ENCODE assay signal across 9 cellular contexts in the genomic region with DNA sequence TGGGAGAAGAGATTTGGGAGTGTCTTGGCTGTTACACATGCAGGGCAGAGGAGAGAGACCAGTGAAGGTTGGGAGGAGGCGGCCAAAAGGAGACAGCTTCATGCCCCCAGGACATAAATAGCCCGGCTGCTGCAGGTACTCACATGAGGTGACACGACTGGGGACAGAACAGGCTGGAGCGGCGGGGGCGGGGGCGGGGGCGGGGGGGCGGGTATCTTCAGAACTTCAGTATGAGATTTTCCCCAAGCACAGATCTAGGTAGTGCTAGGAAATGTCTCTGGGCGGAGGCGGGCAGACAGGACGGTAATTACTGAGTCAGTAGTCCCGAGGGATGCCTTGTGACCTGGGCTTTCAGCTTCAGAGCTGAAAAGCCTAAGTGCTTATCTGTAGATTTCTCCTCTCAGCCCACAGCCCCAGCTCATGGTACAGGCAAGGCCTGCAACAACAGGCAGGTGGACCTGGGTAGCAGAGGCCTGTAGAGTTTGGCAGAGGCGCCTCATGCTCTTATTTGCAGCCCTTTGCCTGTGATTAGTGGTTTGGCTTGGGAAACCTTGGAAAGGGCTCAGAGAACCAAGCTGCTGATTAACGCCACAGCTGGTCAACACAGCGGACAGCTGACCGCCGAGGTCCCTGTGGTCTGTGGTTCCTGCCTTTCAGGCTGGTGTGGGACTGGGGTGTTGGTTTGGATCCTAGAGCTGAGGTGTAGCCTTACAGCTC. TPM values are rescaled to one million over a fixed set of nuclear protein-coding genes. Genes with fewer than 3 reads are reported as not detected.
DNase-seq lines count a peak whose midpoint lies in the region; ATAC-seq, FAIRE-seq and TF ChIP-seq lines count a peak whose summit lies in the region.
"Had no signal": no experiment of that assay in that cellular context is flagged by ENCODE, and none has a peak within 500 bp of the region (broad histone marks: within the 10 kb centered on the region; RNA-seq: fewer than 3 reads in every experiment).

No MANE protein-coding gene starts in this region.

- no peak overlapping the region for H3K4me3 ChIP-seq in sigmoid colon
- H3K4me3 ChIP-seq: GM23338 had no signal

- no peaks in the 10 kb centered on the region for H3K27me3 ChIP-seq in sigmoid colon

- intact Hi-C loops in sigmoid colon (cut with DNase I), result no loop called here

- WGBS in sigmoid colon, 2 donors, result 86 to 87% methylated on average over 18 of the region's 18 CpGs

- H3K27ac ChIP-seq in sigmoid colon, result peak overlapping the region; percentile 42 to 74 (median 54)

- TF ChIP-seq CTCF in sigmoid colon (IDR thresholded peaks at IDR 0.05), result no peak

- H3K4me1 ChIP-seq in sigmoid colon, result peaks cover 0 to 10% (median 0%) of the 10 kb centered on the region in 4 donors

- no peak for FAIRE-seq in HTR-8/SVneo (lab: Jason Lieb, UNC)

- no peak for TF ChIP-seq POLR2A in sigmoid colon (IDR thresholded peaks at IDR 0.05)

- H3K9me3 ChIP-seq in sigmoid colon, result no peaks in the 10 kb centered on the region

- peaks cover 17 to 48% (median 29%) of the 10 kb centered on the region in 4 donors for H3K36me3 ChIP-seq in sigmoid colon

- no peak for TF ChIP-seq EP300 in sigmoid colon (IDR thresholded peaks at IDR 0.05)

- peak; percentile 54 for DNase-seq in NCI-H2107 (lab: John Stamatoyannopoulos, UW)
- DNase-seq in fibroblast of gingiva (ENCODE audit: low read depth), result peak; percentile 66
- DNase-seq in sigmoid colon, result peak; percentile 88
- DNase-seq in NCI-H345 (lab: John Stamatoyannopoulos, UW), result no peak
- DNase-seq in GOT3 (lab: John Stamatoyannopoulos, UW), result no peak
- DNase-seq in HTR-8/SVneo (ENCODE audit: insufficient read length, low spot score), result no peak

- ATAC-seq in GM18511 (IDR thresholded peaks at IDR 0.05; ENCODE audit: unreplicated experiment) (peak; percentile 70), GM21360 (IDR thresholded peaks at IDR 0.05; ENCODE audit: unreplicated experiment) (no peak)
- ATAC-seq: GM23338 had no signal

RNA-seq across cellular contexts. Expression of gene UNK, which starts 24.5 kb away (rescaled TPM):
- 10 to 100 TPM; 18.9 to 29.6 (median 26.4) TPM for total RNA-seq in sigmoid colon
- 10 to 100 TPM; 12.7 to 24.4 (median 16.8) TPM for polyA plus RNA-seq in sigmoid colon

RNA-seq across cellular contexts. Expression of gene UNC13D, which starts 35.1 kb away (rescaled TPM):
- 10 to 100 TPM in 2 of 4 donors, 1 to 10 TPM in 2; 4.3 to 11.4 (median 9.6) TPM for total RNA-seq in sigmoid colon
- 10 to 100 TPM in 2 of 3 donors, 1 to 10 TPM in 1; 6.0 to 61.9 (median 17.1) TPM for polyA plus RNA-seq in sigmoid colon

RNA-seq across cellular contexts. Expression of gene GALK1, which starts 44.1 kb away (rescaled TPM):
- 10 to 100 TPM; 17.2 to 24.6 (median 20.3) TPM for total RNA-seq in sigmoid colon
- 10 to 100 TPM; 14.3 to 28.2 (median 14.4) TPM for polyA plus RNA-seq in sigmoid colon

RNA-seq across cellular contexts. Expression of gene WBP2, which starts 46.1 kb away (rescaled TPM):
- 10 to 100 TPM; 44.2 to 73.1 (median 56.9) TPM for total RNA-seq in sigmoid colon
- 100 to 1,000 TPM in 1 of 3 donors, 10 to 100 TPM in 2; 87.1 to 110 (median 91.3) TPM for polyA plus RNA-seq in sigmoid colon

Comparison
In these comparisons a context has a peak if more than half of its experiments do, and no peak if none do; other contexts are left out.
1. DNase-seq: peak in NCI-H2107 (single experiment), fibroblast of gingiva (single experiment) and sigmoid colon (single experiment); none in NCI-H345 (single experiment), GOT3 (single experiment) and HTR-8/SVneo (single experiment).